22 cellular contexts compared by ENCODE assay signal in genomic region chr22:37556750-37557149, GRCh38. TPM values are rescaled to one million over a fixed set of nuclear protein-coding genes. Genes with fewer than 3 reads are reported as not detected.
DNase-seq lines count a peak whose midpoint lies in the region; ATAC-seq and TF ChIP-seq lines count a peak whose summit lies in the region.
"Had no signal": no experiment of that assay in that cellular context is flagged by ENCODE, and none has a peak within 500 bp of the region (broad histone marks: within the 10 kb centered on the region; RNA-seq: fewer than 3 reads in every experiment).

No MANE protein-coding gene starts in this region.

- H3K27ac ChIP-seq in left ventricle myocardium inferior (replicated peaks) (peak overlapping the region; percentile 98), muscle layer of duodenum (ENCODE audit: low read length) (peak overlapping the region; percentile 33), upper lobe of left lung (peak overlapping the region in 3 of 4 donors; percentile 30 to 70 (median 34))
- H3K27ac ChIP-seq: brain microvascular endothelial cell, epithelial cell of prostate, thoracic aorta had no signal

- 9 to 18% methylated on average over 2 to 5 of the region's 5 CpGs for WGBS in upper lobe of left lung, 2 donors

- H3K4me1 ChIP-seq in left ventricle myocardium inferior (peaks cover 69% of the 10 kb centered on the region), muscle layer of duodenum (ENCODE audit: control insufficient read depth in 1 of 2, insufficient read depth in 2 of 2, low read length in 2 of 2) (peaks cover 3 to 23% of the 10 kb centered on the region in 2 donors), upper lobe of left lung (peaks cover 38 to 52% (median 44%) of the 10 kb centered on the region in 4 donors)

- TF ChIP-seq EP300 in upper lobe of left lung (IDR thresholded peaks at IDR 0.05): no peak

- no peak for DNase-seq in left ventricle myocardium inferior
- no peak for DNase-seq in Right ventricle myocardium inferior (ENCODE audit: missing footprints)
- peak; percentile 53 for DNase-seq in astrocyte of the hippocampus (ENCODE audit: low read depth, low spot score)
- no peak for DNase-seq in upper lobe of left lung
- DNase-seq in NCI-H1694 treated with DMSO at 0.1 percent for 48 hours (lab: John Stamatoyannopoulos, UW): no peak
- DNase-seq in GM13977 (ENCODE audit: low spot score): no peak
- DNase-seq: activated CD4-positive, alpha-beta memory T cell treated with anti-CD3 and anti-CD28 coated beads for 36 hours; activated naive CD4-positive, alpha-beta T cell treated with anti-CD3 and anti-CD28 coated beads, Interleukin-2, amount 50 U/mL, for 16 hours; activated T-cell treated with anti-CD3 and anti-CD28 coated beads, Interleukin-2, amount 50 U/mL, for 1 hour; brain microvascular endothelial cell; foreskin melanocyte; NCI-H1436 treated with DMSO at 0.1 percent for 48 hours; NCI-H446 treated with DMSO at 0.1 percent for 48 hours; stimulated activated CD4-positive, alpha-beta T cell treated with anti-CD3 and anti-CD28 coated beads, Interleukin-12 subunit alpha, Interleukin-12 subunit beta, amount 100 ng/mL, for 4 hours; T-helper 1 cell had no signal

- in situ Hi-C loops in GM13977 (cut with MboI; ENCODE audit: low pct_unique_long_range_greater_than_20kb, low sequenced_read_pairs, unreplicated experiment): no loop called here

- intact Hi-C loops in left ventricle myocardium inferior (cut with micrococcal nuclease) (no loop called here), Right ventricle myocardium inferior (cut with DNase I) (no loop called here)

- no peak overlapping the region for H3K4me3 ChIP-seq in left ventricle myocardium inferior
- no peak overlapping the region for H3K4me3 ChIP-seq in muscle layer of duodenum (ENCODE audit: low read depth in 1 of 2, low read length in 2 of 2)
- H3K4me3 ChIP-seq in upper lobe of left lung: no peak overlapping the region
- H3K4me3 ChIP-seq: thoracic aorta had no signal

- H3K27me3 ChIP-seq in left ventricle myocardium inferior (ENCODE audit: low read depth) (peaks cover 14% of the 10 kb centered on the region), muscle layer of duodenum (ENCODE audit: low read depth, low read length) (no peaks in the 10 kb centered on the region), upper lobe of left lung (peaks cover 0 to 12% (median 2%) of the 10 kb centered on the region in 4 donors)
- H3K27me3 ChIP-seq: brain microvascular endothelial cell had no signal

- ATAC-seq in Right ventricle myocardium inferior (no peak), upper lobe of left lung (ENCODE audit: low FRiP score in 2 of 2) (no peak), GM21390 (IDR thresholded peaks at IDR 0.05; ENCODE audit: unreplicated experiment) (no peak)

- TF ChIP-seq CTCF in left ventricle myocardium inferior (IDR thresholded peaks at IDR 0.05; ENCODE audit: borderline replicate concordance) (no peak), upper lobe of left lung (IDR thresholded peaks at IDR 0.05) (no peak), GM13977 (IDR thresholded peaks at IDR 0.05; ENCODE audit: extremely low read depth, insufficient read depth, missing control alignments) (no peak)

- H3K9me3 ChIP-seq in left ventricle myocardium inferior (replicated peaks) (no peaks in the 10 kb centered on the region), muscle layer of duodenum (ENCODE audit: control insufficient read depth in 1 of 2, low read length in 2 of 2) (no peaks in the 10 kb centered on the region), upper lobe of left lung (no peaks in the 10 kb centered on the region)
- H3K9me3 ChIP-seq: thoracic aorta had no signal

- no peaks in the 10 kb centered on the region for H3K36me3 ChIP-seq in left ventricle myocardium inferior
- H3K36me3 ChIP-seq in muscle layer of duodenum (ENCODE audit: control insufficient read depth in 1 of 2, insufficient read depth in 2 of 2, low read length in 2 of 2): peaks cover 0 to 9% of the 10 kb centered on the region in 2 donors
- H3K36me3 ChIP-seq in upper lobe of left lung: no peaks in the 10 kb centered on the region
- H3K36me3 ChIP-seq: brain microvascular endothelial cell, thoracic aorta had no signal

- TF ChIP-seq POLR2A in upper lobe of left lung (IDR thresholded peaks at IDR 0.05): no peak

RNA-seq across cellular contexts. Expression of gene CDC42EP1, which starts 3.5 kb away (rescaled TPM):
- total RNA-seq in left ventricle myocardium inferior (17.7 TPM), Right ventricle myocardium inferior (17.7 TPM), upper lobe of left lung (10 to 100 TPM; 38.8 to 81.7 (median 67.5) TPM)

RNA-seq across cellular contexts. Expression of gene LGALS2, which starts 23.1 kb away (rescaled TPM):
- not detected for total RNA-seq in left ventricle myocardium inferior
- total RNA-seq in Right ventricle myocardium inferior: 0.60 TPM
- total RNA-seq in upper lobe of left lung: 1 to 10 TPM in 3 of 6 donors, not detected in 3; 1.4 to 4.2 (median 2.0) TPM
- total RNA-seq: A673; activated CD4-positive, alpha-beta memory T cell treated with anti-CD3 and anti-CD28 coated beads for 36 hours; M059J; pulmonary artery endothelial cell; thoracic aorta had no signal

RNA-seq across cellular contexts. Expression of gene CARD10, which starts 37.5 kb away (rescaled TPM):
- total RNA-seq in left ventricle myocardium inferior: 9.0 TPM
- 10.3 TPM for total RNA-seq in Right ventricle myocardium inferior
- 10 to 100 TPM in 4 of 6 donors, 1 to 10 TPM in 2; 6.2 to 19.8 (median 13.6) TPM for total RNA-seq in upper lobe of left lung

RNA-seq across cellular contexts. Expression of gene GGA1, which starts 51.9 kb away (rescaled TPM):
- total RNA-seq in left ventricle myocardium inferior: 27.5 TPM
- 26.7 TPM for total RNA-seq in Right ventricle myocardium inferior
- total RNA-seq in upper lobe of left lung: 100 to 1,000 TPM in 2 of 6 donors, 10 to 100 TPM in 4; 52.4 to 226 (median 68.3) TPM

Comparison
In these comparisons a context has a peak if more than half of its experiments do, and no peak if none do; other contexts are left out.
1. H3K27ac ChIP-seq: peak in every context shown above with its lines; median percentile 98 in left ventricle myocardium inferior; 34 in upper lobe of left lung; 33 in muscle layer of duodenum.